ENCODE assay signal across 9 cellular contexts in the genomic region with DNA sequence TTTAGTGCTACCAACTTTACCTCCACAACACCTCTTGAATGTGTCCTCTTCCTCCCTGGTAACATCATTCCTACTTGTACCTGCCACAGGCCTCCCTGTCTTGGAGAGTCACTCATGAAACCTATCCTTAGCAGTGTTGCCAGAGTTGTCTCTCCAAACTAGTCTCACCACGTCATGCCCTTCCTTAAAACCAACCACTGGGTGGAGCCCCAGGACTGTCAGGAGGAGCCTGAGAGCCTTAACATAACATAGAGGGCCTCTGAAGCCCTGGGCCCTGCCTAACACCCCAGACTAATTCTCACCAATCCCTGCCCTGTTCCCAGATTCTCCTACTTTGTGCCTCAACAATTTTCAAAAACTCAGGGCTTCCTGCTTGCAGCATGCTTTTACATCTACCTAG.
A peak's percentile ranks its signal among the peaks of the same experiment; 100 is the strongest.
DNase-seq lines count a peak whose midpoint lies in the region; ATAC-seq and TF ChIP-seq lines count a peak whose summit lies in the region.
"Had no signal": no experiment of that assay in that cellular context is flagged by ENCODE, and none has a peak within 500 bp of the region (broad histone marks: within the 10 kb centered on the region; RNA-seq: fewer than 3 reads in every experiment).

No MANE protein-coding gene starts in this region.

- no peaks in the 10 kb centered on the region for H3K9me3 ChIP-seq in H9 (ENCODE audit: control insufficient read depth, low read depth, low read length)
- H3K9me3 ChIP-seq in left ventricle myocardium inferior (replicated peaks), result no peaks in the 10 kb centered on the region

- H3K9me3 Mint-ChIP-seq in H9, result peaks cover 2 to 3% of the 10 kb centered on the region in 2 experiments; a peak in 2 of 5 replicates
- H3K9me3 Mint-ChIP-seq: T-helper 1 cell treated with Interleukin-12 subunit alpha and Interleukin-12 subunit beta and Interleukin-4 antibody, amounts not matched to agents 30 μg/mL and 1 μg/mL, for 36 hours had no signal

- H4K20me1 ChIP-seq in H9 (ENCODE audit: control insufficient read depth, insufficient read depth, insufficient read length), result no peaks in the 10 kb centered on the region

- H3K36me3 Mint-ChIP-seq in H9 (ENCODE audit: insufficient read depth in 1 of 3, low read depth in 3 of 3), result no peaks in the 10 kb centered on the region

- H3T11ph ChIP-seq in H9 (ENCODE audit: low read length), result no peak overlapping the region

- no peaks in the 10 kb centered on the region for H3K36me3 ChIP-seq in left ventricle myocardium inferior

- peak overlapping the region; percentile 68 for H4K5ac ChIP-seq in H9 (ENCODE audit: insufficient read length, low read depth, low read length)

- H3K23me2 ChIP-seq in H9 (ENCODE audit: insufficient read length, low read depth, low read length, poor library complexity, severe bottlenecking), result no peaks in the 10 kb centered on the region

- no peak overlapping the region for H3K4me3 ChIP-seq in left ventricle myocardium inferior

- no peak overlapping the region for H2BK15ac ChIP-seq in H9 (ENCODE audit: low read depth, low read length)

- intact Hi-C loops in left ventricle myocardium inferior (cut with micrococcal nuclease) (loop anchor here (2.0 kb wide), 1 partner anchor 66 kb away; a partner anchor contains a TSS), sciatic nerve (cut with DNase I) (no loop called here)

- WGBS in H9 (ENCODE audit: extremely low coverage, insufficient read length, low lambda C conversion rate), result no CpG with 5 or more reads among the region's 1 CpG

- peaks cover 3% of the 10 kb centered on the region for H3K27me3 Mint-ChIP-seq in H9 (ENCODE audit: low read depth)

- H3K18ac ChIP-seq in H9 (ENCODE audit: insufficient read length, low read depth, low read length), result no peak overlapping the region

- no peak overlapping the region for H2AFZ ChIP-seq in H9 (ENCODE audit: low read length)

- H3K27me3 ChIP-seq in H9 (ENCODE audit: insufficient read depth, low read length), result no peaks in the 10 kb centered on the region
- no peaks in the 10 kb centered on the region for H3K27me3 ChIP-seq in left ventricle myocardium inferior (ENCODE audit: low read depth)

- no peak overlapping the region for H3K4me2 ChIP-seq in H9 (ENCODE audit: insufficient read depth, insufficient read length, low read length)

- no peaks in the 10 kb centered on the region for H3K79me1 ChIP-seq in H9 (ENCODE audit: insufficient read depth, low read depth, low read length, poor library complexity, severe bottlenecking)

- no peak overlapping the region for H3K9ac ChIP-seq in H9 (ENCODE audit: extremely low read depth, insufficient read length, low read length)

- H3K79me2 ChIP-seq in H9 (ENCODE audit: insufficient read depth, low read length), result no peaks in the 10 kb centered on the region

- H2BK12ac ChIP-seq in H9 (ENCODE audit: insufficient read length, low read depth, low read length), result no peak overlapping the region

- peak; percentile 91 for ATAC-seq in sciatic nerve
- no peak for ATAC-seq in GM18505 (IDR thresholded peaks at IDR 0.05; ENCODE audit: unreplicated experiment)
- no peak for ATAC-seq in GM18870 (IDR thresholded peaks at IDR 0.05; ENCODE audit: unreplicated experiment)

- no peak overlapping the region for H3K14ac ChIP-seq in H9 (ENCODE audit: insufficient read depth, low read length)

- H3K4me3 Mint-ChIP-seq in H9, result no peak overlapping the region
- H3K4me3 Mint-ChIP-seq: T-helper 1 cell treated with Interleukin-12 subunit alpha and Interleukin-12 subunit beta and Interleukin-4 antibody, amounts not matched to agents 30 μg/mL and 1 μg/mL, for 36 hours had no signal

- no peak overlapping the region for H3K56ac ChIP-seq in H9 (ENCODE audit: insufficient read length, low read depth, low read length)

- peak; percentile 36 for DNase-seq in D341Med (ENCODE audit: low spot score)
- peak; percentile 77 for DNase-seq in H9
- peak; percentile 69 for DNase-seq in NCI-H345 (lab: John Stamatoyannopoulos, UW)
- DNase-seq in activated T-cell treated with anti-CD3 and anti-CD28 coated beads, Interleukin-2, amount 50 U/mL, for 48 hours, result peak; percentile 22 to 24
- DNase-seq in left ventricle myocardium inferior, result peak; percentile 29
- peak; percentile 70 for DNase-seq in sciatic nerve (ENCODE audit: low spot score)

- no peak overlapping the region for H4K91ac ChIP-seq in H9 (ENCODE audit: insufficient read length, low read depth, low read length)

- peaks cover 9 to 12% of the 10 kb centered on the region in 2 experiments for H3K4me1 Mint-ChIP-seq in H9

- H3K23ac ChIP-seq in H9 (ENCODE audit: insufficient read length, low read depth, low read length), result no peak overlapping the region

- no peak overlapping the region for H2AK5ac ChIP-seq in H9 (ENCODE audit: insufficient read length, low read length)

- no peak overlapping the region for H2BK120ac ChIP-seq in H9 (ENCODE audit: low read depth, low read length, poor library complexity, severe bottlenecking)

- no peak overlapping the region for H3K27ac ChIP-seq in H9 (ENCODE audit: insufficient read length, low read depth, low read length)
- H3K27ac ChIP-seq in left ventricle myocardium inferior (replicated peaks), result no peak overlapping the region

- H2BK5ac ChIP-seq in H9 (ENCODE audit: insufficient read length, low read length), result no peak overlapping the region

- no peak overlapping the region for H4K8ac ChIP-seq in H9 (replicated peaks; ENCODE audit: insufficient read length, low read depth, low read length)

- H3K4ac ChIP-seq in H9 (ENCODE audit: low read depth, low read length), result no peak overlapping the region

- H3K27ac Mint-ChIP-seq in H9, result no peak overlapping the region; a peak in 1 of 7 replicates
- H3K27ac Mint-ChIP-seq: T-helper 1 cell treated with Interleukin-12 subunit alpha and Interleukin-12 subunit beta and Interleukin-4 antibody, amounts not matched to agents 30 μg/mL and 1 μg/mL, for 36 hours had no signal

- H3K4me1 ChIP-seq in H9 (ENCODE audit: insufficient read depth, low read length), result no peaks in the 10 kb centered on the region
- H3K4me1 ChIP-seq in left ventricle myocardium inferior, result peaks cover 4% of the 10 kb centered on the region

- no peak overlapping the region for H2BK20ac ChIP-seq in H9 (ENCODE audit: low read depth, low read length, poor library complexity, severe bottlenecking)

- TF ChIP-seq POLR2A in GM18505 (IDR thresholded peaks at IDR 0.05; ENCODE audit: borderline replicate concordance, extremely low read depth, insufficient read depth, insufficient read length), result no peak

- peak; percentile 76 for TF ChIP-seq CTCF in H9 (conservative IDR thresholded peaks at IDR 0.05)
- peak; percentile 62 for TF ChIP-seq CTCF in left ventricle myocardium inferior (IDR thresholded peaks at IDR 0.05; ENCODE audit: borderline replicate concordance)

Comparison
In these comparisons a context has a peak if more than half of its experiments do, and no peak if none do; other contexts are left out.
1. DNase-seq: peak in every context shown above with its lines; median percentile 77 in H9; 70 in sciatic nerve; 69 in NCI-H345; 36 in D341Med; 29 in left ventricle myocardium inferior; 23 in activated T-cell treated with anti-CD3 and anti-CD28 coated beads, Interleukin-2, amount 50 U/mL, for 48 hours.